ENCODE assay signal across 11 cellular contexts in genomic region chr10:97336446-97336845, GRCh38. TPM values are rescaled to one million over a fixed set of nuclear protein-coding genes. Genes with fewer than 3 reads are reported as not detected.
DNase-seq lines count a peak whose midpoint lies in the region; ATAC-seq and TF ChIP-seq lines count a peak whose summit lies in the region.
"Had no signal": no experiment of that assay in that cellular context is flagged by ENCODE, and none has a peak within 500 bp of the region (broad histone marks: within the 10 kb centered on the region; RNA-seq: fewer than 3 reads in every experiment).

No MANE protein-coding gene starts in this region.

- H3K9me3 ChIP-seq in HUES6 (ENCODE audit: control insufficient read depth, insufficient read depth, low read depth, low read length): no peaks in the 10 kb centered on the region
- H3K9me3 ChIP-seq in mammary epithelial cell (replicated peaks; ENCODE audit: insufficient read depth, low read length): no peaks in the 10 kb centered on the region
- H3K9me3 ChIP-seq in mucosa of rectum (ENCODE audit: control insufficient read depth in 2 of 2, low read length in 2 of 2): no peaks in the 10 kb centered on the region
- H3K9me3 ChIP-seq: SJSA1, tibial artery had no signal

- BruUV-seq in mammary epithelial cell (replicated peaks; lab: Mats Ljungman, UMichigan): no TSS peak

- H3K9ac ChIP-seq in HUES6 (ENCODE audit: low read length): peak overlapping the region; percentile 100
- H3K9ac ChIP-seq in mammary epithelial cell (ENCODE audit: insufficient read depth, low read length): no peak overlapping the region
- peak overlapping the region in 1 of 2 donors; percentile 19 for H3K9ac ChIP-seq in mucosa of rectum (ENCODE audit: low read depth in 1 of 2, low read length in 2 of 2)

- CTCF ChIA-PET in mammary epithelial cell (lab: Charles Lee; ENCODE audit: low non-redundant PET): no interaction called here

- peak overlapping the region; percentile 17 for H3K4me2 ChIP-seq in mammary epithelial cell (ENCODE audit: insufficient read depth, low read depth, low read length)

- DNase-seq in AG10803 (ENCODE audit: low read depth): peak; percentile 17
- no peak for DNase-seq in mammary epithelial cell
- DNase-seq in RKO (ENCODE audit: low spot score): no peak
- no peak for DNase-seq in stimulated activated effector memory CD8-positive, alpha-beta T cell treated with anti-CD3 and anti-CD28 coated beads, Interleukin-12 subunit alpha, Interleukin-12 subunit beta, amount 100 ng/mL, for 72 hours (ENCODE audit: low spot score in 2 of 2)
- no peak for DNase-seq in COLO829 (ENCODE audit: low spot score)
- DNase-seq: tibial artery had no signal

- peaks cover 25% of the 10 kb centered on the region for H3K79me2 ChIP-seq in mammary epithelial cell (ENCODE audit: insufficient read depth, low read length)

- H3K4me3 ChIP-seq in AG10803 (ENCODE audit: low read length) (no peak overlapping the region), HUES6 (ENCODE audit: low read depth, low read length) (peak overlapping the region; percentile 30), mammary epithelial cell (replicated peaks in 1 of 3; ENCODE audit: insufficient read depth in 1 of 3, low read depth in 2 of 3, low read length in 3 of 3) (no peak overlapping the region), mucosa of rectum (ENCODE audit: low read length in 2 of 2) (no peak overlapping the region)
- H3K4me3 ChIP-seq: SJSA1, tibial artery had no signal

- H3K27ac ChIP-seq in HUES6 (ENCODE audit: low read depth, low read length) (peak overlapping the region; percentile 94), mammary epithelial cell (ENCODE audit: insufficient read depth, low read depth, low read length) (no peak overlapping the region), mucosa of rectum (ENCODE audit: low read depth in 2 of 2, low read length in 2 of 2) (peak overlapping the region; percentile 53 to 66)
- H3K27ac ChIP-seq: SJSA1 had no signal

- in situ Hi-C loops in mammary epithelial cell (cut with MboI; ENCODE audit: low sequenced_read_pairs in 2 of 2): no loop called here

- H3K27ac Mint-ChIP-seq in stimulated activated effector memory CD8-positive, alpha-beta T cell treated with anti-CD3 and anti-CD28 coated beads, Interleukin-12 subunit alpha, Interleukin-12 subunit beta, amount 100 ng/mL, for 72 hours: no peak overlapping the region
- H3K27ac Mint-ChIP-seq: memory B cell had no signal

- H2AFZ ChIP-seq in mammary epithelial cell (ENCODE audit: low read depth, low read length): no peak overlapping the region

- peaks cover 12% of the 10 kb centered on the region for H3K36me3 Mint-ChIP-seq in stimulated activated effector memory CD8-positive, alpha-beta T cell treated with anti-CD3 and anti-CD28 coated beads, Interleukin-12 subunit alpha, Interleukin-12 subunit beta, amount 100 ng/mL, for 72 hours

- dilution Hi-C loops in mammary epithelial cell (cut with HindIII; ENCODE audit: low sequenced_read_pairs): no loop called here

- H3K4me1 Mint-ChIP-seq in stimulated activated effector memory CD8-positive, alpha-beta T cell treated with anti-CD3 and anti-CD28 coated beads, Interleukin-12 subunit alpha, Interleukin-12 subunit beta, amount 100 ng/mL, for 72 hours: peaks cover 22% of the 10 kb centered on the region

- no peaks in the 10 kb centered on the region for H3K27me3 ChIP-seq in HUES6 (ENCODE audit: control insufficient read depth, insufficient read depth, low read length)
- H3K27me3 ChIP-seq in mammary epithelial cell (ENCODE audit: insufficient read depth, low read length): no peaks in the 10 kb centered on the region
- no peaks in the 10 kb centered on the region for H3K27me3 ChIP-seq in mucosa of rectum (ENCODE audit: control insufficient read depth in 2 of 2, insufficient read depth in 2 of 2, low read length in 2 of 2)
- H3K27me3 ChIP-seq: tibial artery had no signal

- WGBS in mammary epithelial cell (ENCODE audit: low coverage, missing lambda C conversion rate): 32% methylated on average over 5 of the region's 5 CpGs

- H3K4me1 ChIP-seq in HUES6 (ENCODE audit: control insufficient read depth, insufficient read depth, low read length): peaks cover 31% of the 10 kb centered on the region
- peaks cover 20% of the 10 kb centered on the region for H3K4me1 ChIP-seq in mammary epithelial cell (ENCODE audit: insufficient read depth, low read length)
- H3K4me1 ChIP-seq in mucosa of rectum (ENCODE audit: control insufficient read depth in 2 of 2, insufficient read depth in 2 of 2, low read length in 2 of 2): peaks cover 22 to 30% of the 10 kb centered on the region in 2 donors

- H3K9me3 Mint-ChIP-seq in stimulated activated effector memory CD8-positive, alpha-beta T cell treated with anti-CD3 and anti-CD28 coated beads, Interleukin-12 subunit alpha, Interleukin-12 subunit beta, amount 100 ng/mL, for 72 hours: no peaks in the 10 kb centered on the region
- H3K9me3 Mint-ChIP-seq: memory B cell had no signal

- no peak for ATAC-seq in GM18519 (IDR thresholded peaks at IDR 0.05; ENCODE audit: low FRiP score, unreplicated experiment)
- no peak for ATAC-seq in stimulated activated effector memory CD8-positive, alpha-beta T cell treated with anti-CD3 and anti-CD28 coated beads, Interleukin-12 subunit alpha, Interleukin-12 subunit beta, amount 100 ng/mL, for 72 hours

- no peaks in the 10 kb centered on the region for H4K20me1 ChIP-seq in mammary epithelial cell (ENCODE audit: insufficient read depth, low read length)

- no peak overlapping the region for H3K4me3 Mint-ChIP-seq in stimulated activated effector memory CD8-positive, alpha-beta T cell treated with anti-CD3 and anti-CD28 coated beads, Interleukin-12 subunit alpha, Interleukin-12 subunit beta, amount 100 ng/mL, for 72 hours

- intact Hi-C loops in mammary epithelial cell (cut with micrococcal nuclease): no loop called here

- TF ChIP-seq CTCF in AG10803 (conservative IDR thresholded peaks at IDR 0.05; ENCODE audit: low read length) (no peak), mammary epithelial cell (conservative IDR thresholded peaks at IDR 0.05 in 1 of 2, IDR thresholded peaks at IDR 0.05 in 1 of 2; ENCODE audit: extremely low read depth in 1 of 2, insufficient read depth in 1 of 2, low read depth in 1 of 2, low read length in 2 of 2) (no peak)

- H3K36me3 ChIP-seq in HUES6 (ENCODE audit: control insufficient read depth, insufficient read depth, low read length): 0 out of 2 replicates have a peak, but pooled peaks cover 5% of the 10 kb centered on the region
- H3K36me3 ChIP-seq in mammary epithelial cell (ENCODE audit: insufficient read depth, low read length): no peaks in the 10 kb centered on the region
- no peaks in the 10 kb centered on the region for H3K36me3 ChIP-seq in mucosa of rectum (ENCODE audit: control insufficient read depth in 2 of 2, insufficient read depth in 2 of 2, low read length in 2 of 2)
- H3K36me3 ChIP-seq: SJSA1, tibial artery had no signal

RNA-seq across cellular contexts. Expression of gene FRAT2, which starts 1.9 kb away (rescaled TPM):
- 1 to 10 TPM; 5.0 to 5.3 TPM for total RNA-seq in mammary epithelial cell
- polyA plus RNA-seq in mammary epithelial cell: 4.0 TPM
- 11.9 TPM for polyA minus RNA-seq in mammary epithelial cell

RNA-seq across cellular contexts. Expression of gene FRAT1, which starts 17.4 kb away (rescaled TPM):
- 1 to 10 TPM; 1.5 to 2.4 TPM for total RNA-seq in mammary epithelial cell
- 0.58 TPM for polyA plus RNA-seq in mammary epithelial cell
- polyA minus RNA-seq in mammary epithelial cell: not detected

RNA-seq across cellular contexts. Expression of gene ARHGAP19, which starts 44.0 kb away (rescaled TPM):
- 10 to 100 TPM; 10.8 to 20.5 TPM for total RNA-seq in mammary epithelial cell
- 7.4 TPM for polyA plus RNA-seq in mammary epithelial cell
- polyA minus RNA-seq in mammary epithelial cell: 11.0 TPM
